9 cellular contexts compared by ENCODE assay signal in the genomic region with DNA sequence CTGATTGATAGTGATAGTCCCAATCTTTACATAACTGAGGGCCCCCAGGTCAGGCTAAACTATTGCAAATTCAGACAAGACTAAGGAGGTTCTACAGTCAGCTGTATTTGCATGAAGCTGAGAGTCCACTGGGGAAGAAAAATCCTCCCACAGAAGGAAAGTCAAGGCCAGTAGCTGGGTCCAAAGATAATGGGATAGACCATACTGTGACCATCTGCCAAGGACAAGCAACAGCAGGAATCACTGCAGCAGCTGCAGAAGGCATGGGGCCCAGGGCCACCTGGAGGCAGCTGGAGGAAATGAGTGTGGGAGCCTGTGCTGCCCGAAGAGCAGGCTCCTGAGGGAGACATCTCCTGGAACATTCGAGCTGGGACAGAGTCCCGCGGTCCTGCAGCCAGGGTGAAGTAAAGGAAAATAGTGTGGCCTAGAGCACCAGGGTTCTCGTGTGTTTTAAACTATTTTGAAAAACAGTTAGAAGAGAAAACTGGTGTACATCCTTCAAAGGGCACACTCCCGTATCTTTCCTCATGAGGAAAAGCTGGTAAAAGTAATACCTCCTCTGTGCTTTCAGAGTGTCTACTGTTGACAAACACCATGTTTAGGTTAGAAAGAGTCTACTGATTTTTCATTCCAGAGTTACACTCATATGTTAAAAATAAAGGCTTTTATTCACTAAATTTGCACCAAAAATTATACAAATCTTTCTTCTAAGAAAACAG. TPM values are rescaled to one million over a fixed set of nuclear protein-coding genes. Genes with fewer than 3 reads are reported as not detected.
DNase-seq lines count a peak whose midpoint lies in the region; ATAC-seq and TF ChIP-seq lines count a peak whose summit lies in the region.
"Had no signal": no experiment of that assay in that cellular context is flagged by ENCODE, and none has a peak within 500 bp of the region (broad histone marks: within the 10 kb centered on the region; RNA-seq: fewer than 3 reads in every experiment).

No MANE protein-coding gene starts in this region.

- intact Hi-C loops in naive thymus-derived CD4-positive, alpha-beta T cell (cut with micrococcal nuclease) = no loop called here

- no peaks in the 10 kb centered on the region for H3K36me3 ChIP-seq in SJSA1
- no peaks in the 10 kb centered on the region for H3K36me3 ChIP-seq in naive thymus-derived CD4-positive, alpha-beta T cell (ENCODE audit: control insufficient read depth in 2 of 3, insufficient read depth in 3 of 3, low read length in 3 of 3)

- no peak overlapping the region for H3K4me3 Mint-ChIP-seq in naive thymus-derived CD4-positive, alpha-beta T cell

- CTCF ChIA-PET in naive thymus-derived CD4-positive, alpha-beta T cell (lab: Charles Lee) = no interaction called here

- H3K4me1 ChIP-seq in SJSA1 (replicated peaks) = peaks cover 52% of the 10 kb centered on the region
- H3K4me1 ChIP-seq in naive thymus-derived CD4-positive, alpha-beta T cell (ENCODE audit: control insufficient read depth in 2 of 2, insufficient read depth in 2 of 2, low read length in 2 of 2) = no peaks in the 10 kb centered on the region

- peaks cover 3 to 46% (median 9%) of the 10 kb centered on the region in 5 donors for H3K27me3 Mint-ChIP-seq in naive thymus-derived CD4-positive, alpha-beta T cell

- H3K9me3 ChIP-seq in SJSA1 (replicated peaks) = no peaks in the 10 kb centered on the region
- no peaks in the 10 kb centered on the region for H3K9me3 ChIP-seq in naive thymus-derived CD4-positive, alpha-beta T cell (ENCODE audit: control insufficient read depth in 2 of 3, low read length in 3 of 3)

- H3K4me3 ChIP-seq in SJSA1 = no peak overlapping the region
- no peak overlapping the region for H3K4me3 ChIP-seq in naive thymus-derived CD4-positive, alpha-beta T cell (ENCODE audit: low read length)

- no peaks in the 10 kb centered on the region for H3K9me3 Mint-ChIP-seq in naive thymus-derived CD4-positive, alpha-beta T cell

- TF ChIP-seq CTCF in C4-2B (conservative IDR thresholded peaks at IDR 0.05) = peak; percentile 87

- no peaks in the 10 kb centered on the region for H3K27me3 ChIP-seq in SJSA1 (replicated peaks)
- H3K27me3 ChIP-seq in naive thymus-derived CD4-positive, alpha-beta T cell (ENCODE audit: control insufficient read depth in 2 of 2, insufficient read depth in 2 of 2, low read length in 2 of 2) = no peaks in the 10 kb centered on the region

- peak; percentile 60 for ATAC-seq in GM19452 (IDR thresholded peaks at IDR 0.05; ENCODE audit: unreplicated experiment)
- ATAC-seq in esophagus mucosa = peak; percentile 93
- peak; percentile 50 for ATAC-seq in naive thymus-derived CD4-positive, alpha-beta T cell
- no peak for ATAC-seq in GM18861 (IDR thresholded peaks at IDR 0.05; ENCODE audit: unreplicated experiment)
- ATAC-seq in HG02938 (IDR thresholded peaks at IDR 0.05; ENCODE audit: unreplicated experiment) = no peak

- H3K4me1 Mint-ChIP-seq in naive thymus-derived CD4-positive, alpha-beta T cell = peaks cover 0 to 10% (median 5%) of the 10 kb centered on the region in 7 donors

- no peak overlapping the region for H3K27ac Mint-ChIP-seq in naive thymus-derived CD4-positive, alpha-beta T cell

- DNase-seq in LHCN-M2 (ENCODE audit: low read depth) (peak; percentile 72), SJSA1 (ENCODE audit: low read depth in 1 of 2, low spot score in 2 of 2) (peak; percentile 58 to 66)
- DNase-seq in naive thymus-derived CD4-positive, alpha-beta T cell = no peak

- H3K36me3 Mint-ChIP-seq in naive thymus-derived CD4-positive, alpha-beta T cell = no peaks in the 10 kb centered on the region

- POLR2A ChIA-PET in naive thymus-derived CD4-positive, alpha-beta T cell (lab: Charles Lee) = no interaction called here

- H3K27ac ChIP-seq in C4-2B = no peak overlapping the region
- no peak overlapping the region for H3K27ac ChIP-seq in SJSA1
- H3K27ac ChIP-seq in naive thymus-derived CD4-positive, alpha-beta T cell (ENCODE audit: low read depth, low read length) = no peak overlapping the region
- H3K27ac ChIP-seq: KMS-11 had no signal

RNA-seq across cellular contexts. Expression of a gene that starts 13.1 kb away (rescaled TPM):
- total RNA-seq in LHCN-M2 (2014; rRNA removed) = not detected in 2 replicates
- polyA plus RNA-seq in LHCN-M2 (2012) = not detected
- total RNA-seq in SJSA1 (2014; rRNA removed; shearing (Covaris generic)) = not detected in 2 replicates
- total RNA-seq in esophagus mucosa = not detected
- not detected for total RNA-seq in naive thymus-derived CD4-positive, alpha-beta T cell
- not detected for polyA plus RNA-seq in naive thymus-derived CD4-positive, alpha-beta T cell

RNA-seq across cellular contexts. Expression of a gene that starts 19.7 kb away (rescaled TPM):
- 1.1 and 1.5 TPM in 2 replicates for total RNA-seq in LHCN-M2 (2014; rRNA removed)
- 1.1 TPM for polyA plus RNA-seq in LHCN-M2 (2012)
- total RNA-seq in SJSA1 (2014; rRNA removed; shearing (Covaris generic)) = 3.3 and 21.9 TPM in 2 replicates
- total RNA-seq in esophagus mucosa = 74.3 TPM
- 10 to 100 TPM in 1 of 5 experiments, 1 to 10 TPM in 2, under 1 TPM in 2; 0.36 to 12.9 (median 1.4) TPM for total RNA-seq in naive thymus-derived CD4-positive, alpha-beta T cell
- polyA plus RNA-seq in naive thymus-derived CD4-positive, alpha-beta T cell = not detected

Comparison
In these comparisons a context has a peak if more than half of its experiments do, and no peak if none do; other contexts are left out.
1. ATAC-seq: peak in GM19452 (single experiment), esophagus mucosa (single experiment) and naive thymus-derived CD4-positive, alpha-beta T cell (single experiment); none in GM18861 (single experiment) and HG02938 (single experiment).
2. DNase-seq: peak in LHCN-M2 (single experiment) and SJSA1 (2 of 2); none in naive thymus-derived CD4-positive, alpha-beta T cell (0 of 9).